Comparison of ENCODE assay signal across 20 cellular contexts in genomic region chr3:197428961-197429360, GRCh38.
A peak's percentile ranks its signal among the peaks of the same experiment; 100 is the strongest.
DNase-seq lines count a peak whose midpoint lies in the region; ATAC-seq and TF ChIP-seq lines count a peak whose summit lies in the region.
"Had no signal": no experiment of that assay in that cellular context is flagged by ENCODE, and none has a peak within 500 bp of the region (broad histone marks: within the 10 kb centered on the region; RNA-seq: fewer than 3 reads in every experiment).

No MANE protein-coding gene starts in this region.

- intact Hi-C loops in CD14-positive monocyte (cut with micrococcal nuclease): no loop called here

- no peaks in the 10 kb centered on the region for H4K20me1 ChIP-seq in hepatocyte (ENCODE audit: insufficient read depth, poor library complexity, severe bottlenecking)

- no peak overlapping the region for H3K14ac ChIP-seq in trophoblast cell (ENCODE audit: low read length)

- H3K9ac ChIP-seq in trophoblast cell (ENCODE audit: low read length): no peak overlapping the region

- H2AK5ac ChIP-seq in trophoblast cell (ENCODE audit: low read length): no peak overlapping the region

- H3K9me3 Mint-ChIP-seq in activated naive CD4-positive, alpha-beta T cell treated with anti-CD3 and anti-CD28 coated beads, Interleukin-2, amount 10 ng/mL, durations not matched to agents 7 days and 5 days: no peaks in the 10 kb centered on the region
- H3K9me3 Mint-ChIP-seq in T-cell (no peaks in the 10 kb centered on the region), type B pancreatic cell (peaks cover 2% of the 10 kb centered on the region), CD14-positive monocyte (no peaks in the 10 kb centered on the region)
- H3K9me3 Mint-ChIP-seq: activated T-cell treated with anti-CD3 and anti-CD28 coated beads, Interleukin-2, amount 50 U/mL, for 4 hours; GM23338 had no signal

- H3K4me3 ChIP-seq in hepatocyte: no peak overlapping the region
- no peak overlapping the region for H3K4me3 ChIP-seq in trophoblast cell (ENCODE audit: low read depth, low read length)
- H3K4me3 ChIP-seq: ascending aorta, GM12878, GM23338 had no signal

- ATAC-seq in T-cell (replicated peaks in 1 of 4): no peak
- no peak for ATAC-seq in HG03196 (IDR thresholded peaks at IDR 0.05; ENCODE audit: unreplicated experiment)

- H3K4me1 Mint-ChIP-seq in activated naive CD4-positive, alpha-beta T cell treated with anti-CD3 and anti-CD28 coated beads, Interleukin-2, amount 10 ng/mL, durations not matched to agents 7 days and 5 days: peaks cover 33% of the 10 kb centered on the region
- H3K4me1 Mint-ChIP-seq in T-cell (peaks cover 21 to 32% (median 28%) of the 10 kb centered on the region in 3 donors), type B pancreatic cell (ENCODE audit: unreplicated experiment) (peaks cover 51% of the 10 kb centered on the region), CD14-positive monocyte (peaks cover 13% of the 10 kb centered on the region)

- no peaks in the 10 kb centered on the region for H3K79me1 ChIP-seq in trophoblast cell (ENCODE audit: low read length)

- H3K27me3 Mint-ChIP-seq in activated naive CD4-positive, alpha-beta T cell treated with anti-CD3 and anti-CD28 coated beads, Interleukin-2, amount 10 ng/mL, durations not matched to agents 7 days and 5 days: peaks cover 65% of the 10 kb centered on the region
- H3K27me3 Mint-ChIP-seq in T-cell: peaks cover 1 to 18% of the 10 kb centered on the region in 2 donors
- peaks cover 21% of the 10 kb centered on the region for H3K27me3 Mint-ChIP-seq in type B pancreatic cell
- H3K27me3 Mint-ChIP-seq in CD14-positive monocyte (ENCODE audit: low read depth in 3 of 3): peaks cover 24 to 28% (median 26%) of the 10 kb centered on the region in 3 donors

- H3K4me2 ChIP-seq in hepatocyte (peak overlapping the region; percentile 67), trophoblast cell (ENCODE audit: low read length) (no peak overlapping the region)
- H3K4me2 ChIP-seq: GM23338 had no signal

- H3K9me3 ChIP-seq in hepatocyte (ENCODE audit: low read depth) (no peaks in the 10 kb centered on the region), trophoblast cell (ENCODE audit: insufficient read depth, low read depth, low read length) (no peaks in the 10 kb centered on the region)
- H3K9me3 ChIP-seq: ascending aorta had no signal

- H2BK120ac ChIP-seq in trophoblast cell (ENCODE audit: insufficient read depth, low read length, poor library complexity): no peak overlapping the region

- peak overlapping the region; percentile 55 for H3K4me3 Mint-ChIP-seq in activated naive CD4-positive, alpha-beta T cell treated with anti-CD3 and anti-CD28 coated beads, Interleukin-2, amount 10 ng/mL, durations not matched to agents 7 days and 5 days
- H3K4me3 Mint-ChIP-seq in T-cell: peak overlapping the region in 2 of 3 donors; percentile 29 to 49
- peak overlapping the region; percentile 46 for H3K4me3 Mint-ChIP-seq in type B pancreatic cell
- peak overlapping the region in 1 of 2 donors; percentile 73 for H3K4me3 Mint-ChIP-seq in CD14-positive monocyte
- H3K4me3 Mint-ChIP-seq: GM23338 had no signal

- no peak overlapping the region for H2BK12ac ChIP-seq in trophoblast cell (ENCODE audit: low read length)

- H3K27me3 ChIP-seq in hepatocyte: no peaks in the 10 kb centered on the region
- H3K27me3 ChIP-seq in trophoblast cell (ENCODE audit: insufficient read depth, low read length): no peaks in the 10 kb centered on the region
- H3K27me3 ChIP-seq: ascending aorta had no signal

- H3K9me2 ChIP-seq in hepatocyte (replicated peaks; ENCODE audit: insufficient read depth): no peaks in the 10 kb centered on the region

- H2BK5ac ChIP-seq in trophoblast cell (ENCODE audit: low read depth, low read length, poor library complexity): no peak overlapping the region

- H3K23ac ChIP-seq in trophoblast cell (ENCODE audit: low read length): no peak overlapping the region

- POLR2A ChIA-PET in T-cell (lab: Charles Lee): interaction anchor here in 1 of 2 donors (0.6 kb wide), 1 partner anchor 69 kb away, joined by 3 read pairs; no protein-coding TSS in a partner anchor

- H3K27ac Mint-ChIP-seq in activated naive CD4-positive, alpha-beta T cell treated with anti-CD3 and anti-CD28 coated beads, Interleukin-2, amount 10 ng/mL, durations not matched to agents 7 days and 5 days: no peak overlapping the region
- H3K27ac Mint-ChIP-seq in T-cell (no peak overlapping the region), type B pancreatic cell (no peak overlapping the region), CD14-positive monocyte (no peak overlapping the region)
- H3K27ac Mint-ChIP-seq: GM23338 had no signal

- no peaks in the 10 kb centered on the region for H3K36me3 Mint-ChIP-seq in activated naive CD4-positive, alpha-beta T cell treated with anti-CD3 and anti-CD28 coated beads, Interleukin-2, amount 10 ng/mL, durations not matched to agents 7 days and 5 days
- H3K36me3 Mint-ChIP-seq in T-cell (no peaks in the 10 kb centered on the region), type B pancreatic cell (no peaks in the 10 kb centered on the region), CD14-positive monocyte (no peaks in the 10 kb centered on the region)

- CTCF ChIA-PET in activated naive CD4-positive, alpha-beta T cell treated with anti-CD3 and anti-CD28 coated beads, Interleukin-2, amount 10 ng/mL, durations not matched to agents 7 days and 5 days (lab: Charles Lee): interaction anchor here (2.1 kb wide), 1 partner anchor 25 kb away, joined by 7 read pairs; no protein-coding TSS in a partner anchor
- CTCF ChIA-PET in T-cell (lab: Charles Lee): no interaction called here

- WGBS in hepatocyte (ENCODE audit: low lambda C conversion rate, missing lambda C conversion rate): 23% methylated on average over 7 of the region's 7 CpGs
- no CpG with 5 or more reads among the region's 7 CpGs for WGBS in trophoblast cell (ENCODE audit: extremely low coverage, insufficient coverage, insufficient read length)

- peaks cover 34% of the 10 kb centered on the region for H3K4me1 ChIP-seq in hepatocyte (ENCODE audit: insufficient read depth)
- H3K4me1 ChIP-seq in trophoblast cell (ENCODE audit: control insufficient read depth in 1 of 2, insufficient read depth in 2 of 2, low read length in 2 of 2): peaks cover 3 to 4% of the 10 kb centered on the region in 2 experiments

- H4K91ac ChIP-seq in trophoblast cell (ENCODE audit: low read depth, low read length): no peak overlapping the region

- no peaks in the 10 kb centered on the region for H3K79me2 ChIP-seq in hepatocyte
- H3K79me2 ChIP-seq in trophoblast cell (ENCODE audit: control insufficient read depth, insufficient read depth, low read length, poor library complexity): no peaks in the 10 kb centered on the region

- TF ChIP-seq CTCF in hepatocyte (IDR thresholded peaks at IDR 0.05; ENCODE audit: poor library complexity) (no peak), type B pancreatic cell (conservative IDR thresholded peaks at IDR 0.05) (no peak), CD14-positive monocyte (IDR thresholded peaks at IDR 0.05) (no peak)

- DNase-seq in activated naive CD4-positive, alpha-beta T cell treated with anti-CD3 and anti-CD28 coated beads, Interleukin-2, amount 10 ng/mL, durations not matched to agents 7 days and 5 days: no peak
- no peak for DNase-seq in activated naive CD4-positive, alpha-beta T cell treated with anti-CD3 and anti-CD28 coated beads, Interleukin-2, amount 50 U/mL, for 16 hours
- DNase-seq in T-cell (no peak), hepatocyte (ENCODE audit: low spot score) (no peak), type B pancreatic cell (ENCODE audit: extremely low spot score, unreplicated experiment) (no peak), trophoblast cell (no peak), CD14-positive monocyte (ENCODE audit: low spot score) (no peak)
- DNase-seq: activated CD4-positive, CD25-positive, alpha-beta regulatory T cell treated with anti-CD3 and anti-CD28 coated beads, Interleukin-2, amount 50 U/mL, for 72 hours; activated T-cell treated with anti-CD3 and anti-CD28 coated beads, Interleukin-2, amount 50 U/mL, for 4 hours; Calu3; cortex of kidney; Kasumi-1; NCI-H1436 treated with DMSO at 0.1 percent for 48 hours; NCI-H345; SHP77; T-helper 9 cell had no signal

- H2AFZ ChIP-seq in hepatocyte: peak overlapping the region; percentile 37
- no peak overlapping the region for H2AFZ ChIP-seq in trophoblast cell (ENCODE audit: insufficient read depth, low read length, poor library complexity)

- H3K36me3 ChIP-seq in hepatocyte (replicated peaks; ENCODE audit: insufficient read depth, low read depth): no peaks in the 10 kb centered on the region
- no peaks in the 10 kb centered on the region for H3K36me3 ChIP-seq in trophoblast cell (ENCODE audit: control insufficient read depth in 1 of 2, insufficient read depth in 2 of 2, low read length in 2 of 2)
- H3K36me3 ChIP-seq: ascending aorta had no signal

- H4K8ac ChIP-seq in trophoblast cell (ENCODE audit: low read depth, low read length): no peak overlapping the region

- H3K4ac ChIP-seq in trophoblast cell (ENCODE audit: low read depth, low read length): no peak overlapping the region

- no peak overlapping the region for H3K18ac ChIP-seq in trophoblast cell (ENCODE audit: low read length)

- H4K12ac ChIP-seq in trophoblast cell (ENCODE audit: low read depth, low read length): no peak overlapping the region

- H3K27ac ChIP-seq in hepatocyte: peak overlapping the region; percentile 83
- no peak overlapping the region for H3K27ac ChIP-seq in trophoblast cell (ENCODE audit: low read depth, low read length)
- H3K27ac ChIP-seq: ascending aorta had no signal
